ENCODE assay signal across 12 cellular contexts in the genomic region with DNA sequence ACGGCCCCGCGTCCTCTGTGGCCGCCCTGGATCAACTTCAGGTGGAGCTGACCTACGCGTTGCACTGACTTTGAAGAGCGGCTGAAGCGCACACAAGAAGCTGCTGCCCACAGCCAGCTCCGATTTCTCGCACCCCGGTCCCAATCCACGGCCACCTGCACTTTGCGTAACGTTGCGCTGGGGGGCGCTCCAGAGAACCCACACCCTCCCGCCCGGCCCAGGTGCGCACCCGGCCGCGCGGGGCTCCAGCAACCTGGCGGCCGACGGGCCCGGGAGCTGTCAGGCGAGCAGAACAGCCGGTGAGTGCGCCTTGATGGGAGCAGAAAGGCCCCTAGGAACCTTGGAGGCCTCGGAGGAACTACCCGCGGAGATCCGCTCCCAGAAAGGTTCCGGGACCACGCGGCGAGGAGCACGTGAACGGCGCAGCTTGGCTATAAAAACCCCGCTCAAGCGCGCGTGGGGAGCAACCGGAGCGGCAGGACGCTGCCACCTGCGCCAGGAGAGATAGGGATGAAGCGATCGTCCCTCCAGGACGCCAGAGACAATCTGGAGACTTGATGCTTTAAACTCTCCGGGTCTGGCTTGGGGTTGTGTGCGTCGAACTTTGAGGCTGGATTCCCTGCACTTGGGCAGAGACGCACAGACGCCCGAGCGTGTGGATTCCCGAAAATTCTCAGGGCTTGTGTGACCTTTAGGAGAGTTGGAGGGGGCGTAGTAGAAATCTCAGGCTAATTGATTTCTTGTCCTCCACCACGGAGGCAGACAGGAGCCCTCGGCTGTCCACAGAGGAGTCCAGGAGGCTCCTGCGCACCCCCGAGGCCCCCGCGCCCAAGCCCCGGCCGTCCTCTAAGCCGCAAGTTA. TPM values are rescaled to one million over a fixed set of nuclear protein-coding genes. Genes with fewer than 3 reads are reported as not detected.
DNase-seq lines count a peak whose midpoint lies in the region; ATAC-seq, FAIRE-seq and TF ChIP-seq lines count a peak whose summit lies in the region.
"Had no signal": no experiment of that assay in that cellular context is flagged by ENCODE, and none has a peak within 500 bp of the region (broad histone marks: within the 10 kb centered on the region; RNA-seq: fewer than 3 reads in every experiment).

No MANE protein-coding gene starts in this region.

- H3K9me3 Mint-ChIP-seq in activated naive CD8-positive, alpha-beta T cell treated with anti-CD3 and anti-CD28 coated beads for 36 hours = no peaks in the 10 kb centered on the region

- H4K20me1 ChIP-seq in K562 (replicated peaks; ENCODE audit: control insufficient read depth, insufficient read depth, low read length) (no peaks in the 10 kb centered on the region), HepG2 (ENCODE audit: insufficient read depth, low read length) (no peaks in the 10 kb centered on the region)

- in situ Hi-C loops in K562 (cut with MboI) (no loop called here), HepG2 (cut with HindIII; ENCODE audit: extremely low pct_ligation_motif_present, low pct_unique_long_range_greater_than_20kb) (no loop called here)

- no peak for TF ChIP-seq POLR2A in K562 (conservative IDR thresholded peaks at IDR 0.05)
- no peak for TF ChIP-seq POLR2A in HepG2 (IDR thresholded peaks at IDR 0.05; ENCODE audit: insufficient read depth in 1 of 2, low read depth in 2 of 2, low read length in 2 of 2)
- no peak for TF ChIP-seq POLR2A in gastroesophageal sphincter (IDR thresholded peaks at IDR 0.05)

- POLR2A ChIA-PET in K562 (lab: Yijun Ruan, JAX) (no interaction called here), HepG2 (lab: Yijun Ruan, JAX) (no interaction called here)

- H3K27ac ChIP-seq in 22Rv1 (no peak overlapping the region), K562 (ENCODE audit: extremely low read depth, low read depth, low read length) (no peak overlapping the region), HepG2 (ENCODE audit: extremely low read length, insufficient read depth, low read length) (no peak overlapping the region), gastroesophageal sphincter (no peak overlapping the region)
- H3K27ac ChIP-seq: C4-2B had no signal

- no peak for TF ChIP-seq EP300 in K562 (IDR thresholded peaks at IDR 0.05; ENCODE audit: low read length)
- no peak for TF ChIP-seq EP300 in HepG2 (IDR thresholded peaks at IDR 0.05; ENCODE audit: low read depth in 2 of 2, low read length in 2 of 2)
- TF ChIP-seq EP300 in HepG2 (CRISPR knock-in tag; IDR thresholded peaks at IDR 0.05; ENCODE audit: borderline replicate concordance) = no peak
- no peak for TF ChIP-seq EP300 in gastroesophageal sphincter (IDR thresholded peaks at IDR 0.05)

- H3K4me3 ChIP-seq in K562 (no peak overlapping the region), HepG2 (replicated peaks in 1 of 3; ENCODE audit: insufficient read depth in 1 of 3, low read depth in 2 of 3, low read length in 3 of 3) (no peak overlapping the region), gastroesophageal sphincter (peak overlapping the region in 1 of 2 donors; percentile 38)

- H3K9me1 ChIP-seq in K562 (ENCODE audit: control insufficient read depth, insufficient read depth, low read length) = no peaks in the 10 kb centered on the region

- WGBS in K562 (ENCODE audit: insufficient coverage, low coverage, missing lambda C conversion rate) = 28% methylated on average over 48 of the region's 70 CpGs
- WGBS in HepG2 (ENCODE audit: low lambda C conversion rate) = 41% methylated on average over 12 of the region's 70 CpGs
- 0% methylated on average over 8 of the region's 70 CpGs; no CpG with 5 or more reads in 1 of the 2 donors for WGBS in gastroesophageal sphincter (ENCODE audit: low coverage in 1 of 2), 2 donors

- no TSS peak for BruUV-seq in K562 (replicated peaks; lab: Mats Ljungman, UMichigan)
- BruUV-seq in HepG2 (replicated peaks; lab: Mats Ljungman, UMichigan) = no TSS peak

- H3K79me2 ChIP-seq in K562 (ENCODE audit: control insufficient read depth, insufficient read depth, low read length) (no peaks in the 10 kb centered on the region), HepG2 (ENCODE audit: insufficient read depth, low read length) (no peaks in the 10 kb centered on the region)

- H3K4me3 Mint-ChIP-seq in activated naive CD8-positive, alpha-beta T cell treated with anti-CD3 and anti-CD28 coated beads for 36 hours = no peak overlapping the region

- DNase-seq in K562 (ENCODE audit: extremely low read depth in 1 of 4, low spot score in 3 of 4) (no peak), HepG2 (ENCODE audit: low spot score) (peak; percentile 0)
- DNase-seq in activated naive CD8-positive, alpha-beta T cell treated with anti-CD3 and anti-CD28 coated beads for 36 hours = no peak
- DNase-seq: activated CD4-positive, alpha-beta T cell treated with anti-CD3 and anti-CD28 coated beads, Interleukin-2, amount 50 U/mL, for 1 hour had no signal

- H2AFZ ChIP-seq in K562 (ENCODE audit: low read depth, low read length) (no peak overlapping the region), HepG2 (ENCODE audit: low read length) (no peak overlapping the region)

- H3K27ac Mint-ChIP-seq in activated naive CD8-positive, alpha-beta T cell treated with anti-CD3 and anti-CD28 coated beads for 36 hours = no peak overlapping the region

- peaks cover 72% of the 10 kb centered on the region for H3K27me3 Mint-ChIP-seq in activated naive CD8-positive, alpha-beta T cell treated with anti-CD3 and anti-CD28 coated beads for 36 hours

- no peaks in the 10 kb centered on the region; a peak in 1 of 5 replicates for H3K27me3 ChIP-seq in K562 (ENCODE audit: control insufficient read depth in 2 of 2, insufficient read depth in 2 of 2, low read length in 2 of 2)
- peaks cover 2 to 29% of the 10 kb centered on the region in 2 experiments; a peak in 4 of 5 replicates for H3K27me3 ChIP-seq in HepG2 (ENCODE audit: control insufficient read depth in 1 of 2, insufficient read depth in 2 of 2, low read length in 2 of 2)
- peaks cover 73% of the 10 kb centered on the region for H3K27me3 ChIP-seq in gastroesophageal sphincter

- CTCF ChIA-PET in K562 (lab: Yijun Ruan, JAX; ENCODE audit: low intra/inter-chr PET ratio) (no interaction called here), HepG2 (lab: Yijun Ruan, JAX; ENCODE audit: low intra/inter-chr PET ratio, low total read pairs) (no interaction called here)

- FAIRE-seq in K562 (lab: Jason Lieb, UNC) = no peak
- FAIRE-seq in HepG2 (lab: Jason Lieb, UNC) = no peak
- FAIRE-seq: GM18507 had no signal

- H3K4me1 Mint-ChIP-seq in activated naive CD8-positive, alpha-beta T cell treated with anti-CD3 and anti-CD28 coated beads for 36 hours = peaks cover 3% of the 10 kb centered on the region

- no peak overlapping the region for H3K9ac ChIP-seq in K562 (ENCODE audit: insufficient read depth in 1 of 2, low read depth in 2 of 2, low read length in 2 of 2)
- no peak overlapping the region for H3K9ac ChIP-seq in HepG2 (ENCODE audit: insufficient read depth, low read depth, low read length)

- no peaks in the 10 kb centered on the region for H3K36me3 Mint-ChIP-seq in activated naive CD8-positive, alpha-beta T cell treated with anti-CD3 and anti-CD28 coated beads for 36 hours

- TF ChIP-seq CTCF in 22Rv1 (IDR thresholded peaks at IDR 0.05) (peak; percentile 74), GM12874 (IDR thresholded peaks at IDR 0.05; ENCODE audit: insufficient read depth, low read depth, low read length) (peak; percentile 22; the same call in 1 of the 2 replicates), K562 (IDR thresholded peaks at IDR 0.05 in 2 of 3, conservative IDR thresholded peaks at IDR 0.05 in 1 of 3; ENCODE audit: insufficient read depth in 2 of 3, low read depth in 1 of 3, low read length in 3 of 3) (no peak; a peak in 1 of 6 replicates), HepG2 (CRISPR knock-in tag; IDR thresholded peaks at IDR 0.05) (0 out of 2 replicates have a peak, but pooled peaks have one; percentile 20), gastroesophageal sphincter (IDR thresholded peaks at IDR 0.05) (no peak)

- H3K36me3 ChIP-seq in K562 (ENCODE audit: control insufficient read depth, insufficient read depth, low read length) = no peaks in the 10 kb centered on the region
- H3K36me3 ChIP-seq in HepG2 (replicated peaks in 1 of 2; ENCODE audit: control insufficient read depth in 1 of 2, insufficient read depth in 2 of 2, low read length in 2 of 2) = no peaks in the 10 kb centered on the region
- no peaks in the 10 kb centered on the region for H3K36me3 ChIP-seq in gastroesophageal sphincter

- intact Hi-C loops in K562 (cut with micrococcal nuclease) (no loop called here), HepG2 (cut with micrococcal nuclease; ENCODE audit: unreplicated experiment) (no loop called here)

- H3K4me2 ChIP-seq in K562 (ENCODE audit: insufficient read depth, low read length) = no peak overlapping the region
- H3K4me2 ChIP-seq in HepG2 (ENCODE audit: low read depth, low read length) = no peak overlapping the region

- no peak for TF ChIP-seq RAD21 in K562 (CRISPR knock-in tag; conservative IDR thresholded peaks at IDR 0.05 in 1 of 2, IDR thresholded peaks at IDR 0.05 in 1 of 2)
- TF ChIP-seq RAD21 in HepG2 (CRISPR knock-in tag; IDR thresholded peaks at IDR 0.05) = no peak

- H3K4me1 ChIP-seq in K562 (replicated peaks in 1 of 2; ENCODE audit: control insufficient read depth in 2 of 2, insufficient read depth in 2 of 2, low read length in 2 of 2) (peaks cover 0 to 6% of the 10 kb centered on the region in 2 experiments; a peak in 1 of 5 replicates), HepG2 (ENCODE audit: insufficient read depth, low read length) (no peaks in the 10 kb centered on the region), gastroesophageal sphincter (peaks cover 0 to 17% (median 8%) of the 10 kb centered on the region in 3 donors)

- peak; percentile 44; the same call in 2 of the 3 replicates for ATAC-seq in K562
- peak; percentile 55 for ATAC-seq in HepG2
- no peak for ATAC-seq in HG03521 (IDR thresholded peaks at IDR 0.05; ENCODE audit: unreplicated experiment)
- ATAC-seq in GM18520 (IDR thresholded peaks at IDR 0.05; ENCODE audit: unreplicated experiment) = no peak
- no peak for ATAC-seq in gastroesophageal sphincter

- no peaks in the 10 kb centered on the region for H3K9me3 ChIP-seq in K562 (replicated peaks; ENCODE audit: control insufficient read depth, insufficient read depth, low read depth, low read length)
- no peaks in the 10 kb centered on the region for H3K9me3 ChIP-seq in HepG2 (ENCODE audit: low read length)
- no peaks in the 10 kb centered on the region for H3K9me3 ChIP-seq in gastroesophageal sphincter

RNA-seq across cellular contexts. Expression of gene NWD2, which starts 0.6 kb away (rescaled TPM):
- total RNA-seq in K562 (2011; cell fraction: chromatin; rRNA removed; ENCODE audit: low replicate concordance) = not detected in 2 replicates
- total RNA-seq in K562 (2011; cell fraction: nucleolus; rRNA removed) = not detected in 2 replicates
- total RNA-seq in K562 (2011; cell fraction: nucleoplasm; rRNA removed) = not detected in 2 replicates
- total RNA-seq in K562 (2014; rRNA removed) (not detected in 2 replicates), K562 (2014; rRNA removed; fragmentation: Illumina TruSeq; extraction: Trizol) (not detected in 2 replicates), K562 (2015; rRNA removed; fragmentation: Illumina TruSeq; extraction: Trizol) (not detected in 2 replicates), K562 (2021) (not detected in 2 replicates), HepG2 (2016; rRNA removed; fragmentation: Illumina TruSeq; extraction: Trizol) (not detected in 2 replicates), gastroesophageal sphincter (under 1 TPM in 3 of 4 donors, not detected in 1; 0.12 to 0.67 (median 0.15) TPM)
- polyA plus RNA-seq in K562 (2011; rRNA removed) (not detected in 2 replicates), K562 (2014; fragmentation: Illumina TruSeq; extraction: Trizol) (not detected in 2 replicates), K562 (2014; fragmentation: Nextera tagmentation; extraction: Ambion mirVana) (not detected), K562 (2014; rRNA removed) (not detected in 2 replicates), HepG2 (2011; rRNA removed) (not detected in 2 replicates)
- not detected in 2 replicates for polyA plus RNA-seq in K562 (2011; cell fraction: cytosol; rRNA removed)
- not detected in 2 replicates for polyA plus RNA-seq in K562 (2011; cell fraction: nucleus; rRNA removed)
- polyA plus RNA-seq in K562 (2012) = not detected in 2 replicates
- not detected in 2 replicates for polyA minus RNA-seq in K562 (2011; rRNA and poly(A)+ RNA removed)
- not detected in 2 replicates for polyA minus RNA-seq in K562 (2011; cell fraction: cytosol; rRNA and poly(A)+ RNA removed)
- polyA minus RNA-seq in K562 (2011; cell fraction: nucleus; rRNA and poly(A)+ RNA removed) = not detected in 2 replicates
- total RNA-seq in HepG2 (2016; cell fraction: cytosol; rRNA removed; fragmentation: Illumina TruSeq; extraction: Trizol; ENCODE audit: low read depth) = not detected in 2 replicates
- total RNA-seq in HepG2 (2016; cell fraction: insoluble cytoplasmic fraction; rRNA removed; fragmentation: Illumina TruSeq; extraction: Trizol) = not detected in 2 replicates
- total RNA-seq in HepG2 (2016; cell fraction: membrane; rRNA removed; fragmentation: Illumina TruSeq; extraction: Trizol) = not detected in 2 replicates
- not detected in 2 replicates for total RNA-seq in HepG2 (2016; cell fraction: nucleus; rRNA removed; fragmentation: Illumina TruSeq; extraction: Trizol)
- polyA plus RNA-seq in HepG2 (2011; cell fraction: cytosol; rRNA removed) = not detected in 2 replicates
- not detected in 2 replicates for polyA plus RNA-seq in HepG2 (2011; cell fraction: nucleus; rRNA removed)
- polyA plus RNA-seq in HepG2 (2012) = not detected in 2 replicates
- polyA plus RNA-seq in HepG2 (2016; cell fraction: cytosol; fragmentation: Illumina TruSeq; extraction: Trizol; ENCODE audit: low read depth) = not detected in 2 replicates
- not detected in 2 replicates for polyA plus RNA-seq in HepG2 (2016; cell fraction: insoluble cytoplasmic fraction; fragmentation: Illumina TruSeq; extraction: Trizol; ENCODE audit: low read depth)
- not detected in 2 replicates for polyA plus RNA-seq in HepG2 (2016; cell fraction: membrane; fragmentation: Illumina TruSeq; extraction: Trizol; ENCODE audit: low read depth)
- not detected in 2 replicates for polyA plus RNA-seq in HepG2 (2016; cell fraction: nucleus; fragmentation: Illumina TruSeq; extraction: Trizol; ENCODE audit: insufficient read depth, low read depth)
- not detected in 2 replicates for polyA minus RNA-seq in HepG2 (2011; rRNA and poly(A)+ RNA removed; ENCODE audit: low replicate concordance)
- polyA minus RNA-seq in HepG2 (2011; cell fraction: cytosol; rRNA and poly(A)+ RNA removed) = not detected in 2 replicates
- not detected in 2 replicates for polyA minus RNA-seq in HepG2 (2011; cell fraction: nucleus; rRNA and poly(A)+ RNA removed)
- total RNA-seq in activated naive CD8-positive, alpha-beta T cell treated with anti-CD3 and anti-CD28 coated beads for 36 hours = not detected
- total RNA-seq: RPMI7951 had no signal

Comparison
In these comparisons a context has a peak if more than half of its experiments do, and no peak if none do; other contexts are left out.
1. CTCF ChIP-seq: peak in 22Rv1 (single experiment), GM12874 (single experiment) and HepG2 (single experiment); none in K562 (0 of 3) and gastroesophageal sphincter (0 of 4).
2. ATAC-seq: peak in K562 (single experiment) and HepG2 (single experiment); none in HG03521 (single experiment), GM18520 (single experiment) and gastroesophageal sphincter (single experiment).